Comparison of ENCODE assay signal across 1 cellular context in the genomic region with DNA sequence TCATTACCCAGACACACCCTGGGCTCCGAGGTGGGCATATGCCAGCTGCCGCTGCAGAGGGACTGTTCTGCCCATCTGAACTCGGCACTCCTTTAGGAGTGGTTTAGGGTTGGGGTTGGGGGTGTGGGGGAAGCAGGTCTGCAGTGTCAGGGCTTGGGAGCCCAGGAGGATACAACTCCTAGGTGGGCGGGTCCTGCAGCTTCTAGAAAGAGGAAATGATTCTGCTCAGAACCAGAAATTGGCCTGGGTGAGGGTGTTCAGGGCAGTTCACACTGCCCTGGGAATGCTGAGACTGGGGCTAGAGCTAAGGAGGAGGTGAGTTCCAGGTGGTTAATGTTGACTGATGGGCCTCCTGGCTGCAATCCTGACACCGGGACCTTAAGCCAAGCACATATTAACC.
TF ChIP-seq lines count a peak whose summit lies in the region.

No MANE protein-coding gene starts in this region.

TF ChIP-seq in HepG2, 621 proteins besides CTCF, POLR2A, EP300 and RAD21:
- TF ChIP-seq ZNF747 (CRISPR knock-in tag; IDR thresholded peaks at IDR 0.05; ENCODE audit: borderline replicate concordance), result no peak
- no peak for TF ChIP-seq CBX2 (IDR thresholded peaks at IDR 0.05; ENCODE audit: low read depth, low read length)
- no peak for TF ChIP-seq CBX2 (CRISPR knock-in tag; IDR thresholded peaks at IDR 0.05; ENCODE audit: low read depth)
- no peak for TF ChIP-seq RXRB (CRISPR knock-in tag; IDR thresholded peaks at IDR 0.05; ENCODE audit: borderline replicate concordance)
- TF ChIP-seq, protein P1, sequence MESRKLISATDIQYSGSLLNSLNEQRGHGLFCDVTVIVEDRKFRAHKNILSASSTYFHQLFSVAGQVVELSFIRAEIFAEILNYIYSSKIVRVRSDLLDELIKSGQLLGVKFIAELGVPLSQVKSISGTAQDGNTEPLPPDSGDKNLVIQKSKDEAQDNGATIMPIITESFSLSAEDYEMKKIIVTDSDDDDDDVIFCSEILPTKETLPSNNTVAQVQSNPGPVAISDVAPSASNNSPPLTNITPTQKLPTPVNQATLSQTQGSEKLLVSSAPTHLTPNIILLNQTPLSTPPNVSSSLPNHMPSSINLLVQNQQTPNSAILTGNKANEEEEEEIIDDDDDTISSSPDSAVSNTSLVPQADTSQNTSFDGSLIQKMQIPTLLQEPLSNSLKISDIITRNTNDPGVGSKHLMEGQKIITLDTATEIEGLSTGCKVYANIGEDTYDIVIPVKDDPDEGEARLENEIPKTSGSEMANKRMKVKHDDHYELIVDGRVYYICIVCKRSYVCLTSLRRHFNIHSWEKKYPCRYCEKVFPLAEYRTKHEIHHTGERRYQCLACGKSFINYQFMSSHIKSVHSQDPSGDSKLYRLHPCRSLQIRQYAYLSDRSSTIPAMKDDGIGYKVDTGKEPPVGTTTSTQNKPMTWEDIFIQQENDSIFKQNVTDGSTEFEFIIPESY (CRISPR knock-in tag; IDR thresholded peaks at IDR 0.05), result no peak
- TF ChIP-seq ZZZ3 (CRISPR knock-in tag; IDR thresholded peaks at IDR 0.05; ENCODE audit: borderline replicate concordance), result no peak
- no peak for TF ChIP-seq NFRKB (IDR thresholded peaks at IDR 0.05)
- TF ChIP-seq, protein P2, sequence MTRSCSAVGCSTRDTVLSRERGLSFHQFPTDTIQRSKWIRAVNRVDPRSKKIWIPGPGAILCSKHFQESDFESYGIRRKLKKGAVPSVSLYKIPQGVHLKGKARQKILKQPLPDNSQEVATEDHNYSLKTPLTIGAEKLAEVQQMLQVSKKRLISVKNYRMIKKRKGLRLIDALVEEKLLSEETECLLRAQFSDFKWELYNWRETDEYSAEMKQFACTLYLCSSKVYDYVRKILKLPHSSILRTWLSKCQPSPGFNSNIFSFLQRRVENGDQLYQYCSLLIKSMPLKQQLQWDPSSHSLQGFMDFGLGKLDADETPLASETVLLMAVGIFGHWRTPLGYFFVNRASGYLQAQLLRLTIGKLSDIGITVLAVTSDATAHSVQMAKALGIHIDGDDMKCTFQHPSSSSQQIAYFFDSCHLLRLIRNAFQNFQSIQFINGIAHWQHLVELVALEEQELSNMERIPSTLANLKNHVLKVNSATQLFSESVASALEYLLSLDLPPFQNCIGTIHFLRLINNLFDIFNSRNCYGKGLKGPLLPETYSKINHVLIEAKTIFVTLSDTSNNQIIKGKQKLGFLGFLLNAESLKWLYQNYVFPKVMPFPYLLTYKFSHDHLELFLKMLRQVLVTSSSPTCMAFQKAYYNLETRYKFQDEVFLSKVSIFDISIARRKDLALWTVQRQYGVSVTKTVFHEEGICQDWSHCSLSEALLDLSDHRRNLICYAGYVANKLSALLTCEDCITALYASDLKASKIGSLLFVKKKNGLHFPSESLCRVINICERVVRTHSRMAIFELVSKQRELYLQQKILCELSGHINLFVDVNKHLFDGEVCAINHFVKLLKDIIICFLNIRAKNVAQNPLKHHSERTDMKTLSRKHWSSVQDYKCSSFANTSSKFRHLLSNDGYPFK (CRISPR knock-in tag; IDR thresholded peaks at IDR 0.05; ENCODE audit: borderline replicate concordance), result no peak
- TF ChIP-seq, protein P3, sequence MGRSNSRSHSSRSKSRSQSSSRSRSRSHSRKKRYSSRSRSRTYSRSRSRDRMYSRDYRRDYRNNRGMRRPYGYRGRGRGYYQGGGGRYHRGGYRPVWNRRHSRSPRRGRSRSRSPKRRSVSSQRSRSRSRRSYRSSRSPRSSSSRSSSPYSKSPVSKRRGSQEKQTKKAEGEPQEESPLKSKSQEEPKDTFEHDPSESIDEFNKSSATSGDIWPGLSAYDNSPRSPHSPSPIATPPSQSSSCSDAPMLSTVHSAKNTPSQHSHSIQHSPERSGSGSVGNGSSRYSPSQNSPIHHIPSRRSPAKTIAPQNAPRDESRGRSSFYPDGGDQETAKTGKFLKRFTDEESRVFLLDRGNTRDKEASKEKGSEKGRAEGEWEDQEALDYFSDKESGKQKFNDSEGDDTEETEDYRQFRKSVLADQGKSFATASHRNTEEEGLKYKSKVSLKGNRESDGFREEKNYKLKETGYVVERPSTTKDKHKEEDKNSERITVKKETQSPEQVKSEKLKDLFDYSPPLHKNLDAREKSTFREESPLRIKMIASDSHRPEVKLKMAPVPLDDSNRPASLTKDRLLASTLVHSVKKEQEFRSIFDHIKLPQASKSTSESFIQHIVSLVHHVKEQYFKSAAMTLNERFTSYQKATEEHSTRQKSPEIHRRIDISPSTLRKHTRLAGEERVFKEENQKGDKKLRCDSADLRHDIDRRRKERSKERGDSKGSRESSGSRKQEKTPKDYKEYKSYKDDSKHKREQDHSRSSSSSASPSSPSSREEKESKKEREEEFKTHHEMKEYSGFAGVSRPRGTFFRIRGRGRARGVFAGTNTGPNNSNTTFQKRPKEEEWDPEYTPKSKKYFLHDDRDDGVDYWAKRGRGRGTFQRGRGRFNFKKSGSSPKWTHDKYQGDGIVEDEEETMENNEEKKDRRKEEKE (IDR thresholded peaks at IDR 0.05), result no peak
- TF ChIP-seq ZNF598 (CRISPR knock-in tag; IDR thresholded peaks at IDR 0.05; ENCODE audit: borderline replicate concordance), result no peak
- TF ChIP-seq ZNF124 (CRISPR knock-in tag; IDR thresholded peaks at IDR 0.05), result no peak
- TF ChIP-seq, protein P4, sequence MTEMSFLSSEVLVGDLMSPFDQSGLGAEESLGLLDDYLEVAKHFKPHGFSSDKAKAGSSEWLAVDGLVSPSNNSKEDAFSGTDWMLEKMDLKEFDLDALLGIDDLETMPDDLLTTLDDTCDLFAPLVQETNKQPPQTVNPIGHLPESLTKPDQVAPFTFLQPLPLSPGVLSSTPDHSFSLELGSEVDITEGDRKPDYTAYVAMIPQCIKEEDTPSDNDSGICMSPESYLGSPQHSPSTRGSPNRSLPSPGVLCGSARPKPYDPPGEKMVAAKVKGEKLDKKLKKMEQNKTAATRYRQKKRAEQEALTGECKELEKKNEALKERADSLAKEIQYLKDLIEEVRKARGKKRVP (CRISPR knock-in tag; IDR thresholded peaks at IDR 0.05), result no peak
TF ChIP-seq in HepG2: peak in this region for 0.
